ENCODE assay signal across 1 cellular context in the genomic region with DNA sequence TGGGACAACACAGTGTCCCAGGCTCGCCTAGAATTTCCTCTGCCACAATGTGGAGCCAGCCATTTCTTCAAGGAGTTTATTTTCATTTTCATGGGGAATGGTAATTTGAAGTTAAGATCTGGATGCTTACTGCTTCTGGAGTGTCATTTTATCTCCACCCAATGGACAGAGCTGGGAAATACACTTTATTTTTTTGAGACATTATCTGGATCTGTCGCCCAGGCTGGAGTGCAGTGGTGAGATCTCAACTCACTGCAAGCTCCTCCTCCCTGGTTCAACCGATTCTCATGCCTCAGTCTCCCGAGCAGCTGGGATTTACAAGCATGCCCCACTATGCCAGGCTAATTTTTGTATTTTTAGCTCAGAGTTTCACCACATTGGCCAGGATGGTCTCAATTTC.
TF ChIP-seq lines count a peak whose summit lies in the region.

No MANE protein-coding gene starts in this region.

TF ChIP-seq in K562, 482 proteins besides CTCF, POLR2A, EP300 and RAD21:
- TF ChIP-seq, protein P1, sequence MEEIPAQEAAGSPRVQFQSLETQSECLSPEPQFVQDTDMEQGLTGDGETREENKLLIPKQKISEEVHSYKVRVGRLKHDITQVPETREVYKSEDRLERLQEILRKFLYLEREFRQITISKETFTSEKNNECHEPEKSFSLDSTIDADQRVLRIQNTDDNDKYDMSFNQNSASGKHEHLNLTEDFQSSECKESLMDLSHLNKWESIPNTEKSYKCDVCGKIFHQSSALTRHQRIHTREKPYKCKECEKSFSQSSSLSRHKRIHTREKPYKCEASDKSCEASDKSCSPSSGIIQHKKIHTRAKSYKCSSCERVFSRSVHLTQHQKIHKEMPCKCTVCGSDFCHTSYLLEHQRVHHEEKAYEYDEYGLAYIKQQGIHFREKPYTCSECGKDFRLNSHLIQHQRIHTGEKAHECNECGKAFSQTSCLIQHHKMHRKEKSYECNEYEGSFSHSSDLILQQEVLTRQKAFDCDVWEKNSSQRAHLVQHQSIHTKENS (CRISPR knock-in tag; IDR thresholded peaks at IDR 0.05): no peak
- TF ChIP-seq ZKSCAN3 (CRISPR knock-in tag; IDR thresholded peaks at IDR 0.05) (no peak), BCLAF1 (IDR thresholded peaks at IDR 0.05; ENCODE audit: borderline replicate concordance in 1 of 2, control insufficient read depth in 1 of 2, low read depth in 2 of 2, low read length in 1 of 2) (no peak), ELF4 (CRISPR knock-in tag; IDR thresholded peaks at IDR 0.05) (no peak), GATA2 (CRISPR knock-in tag; IDR thresholded peaks at IDR 0.05) (0 out of 2 replicates have a peak, but pooled peaks have one; percentile 24), RNF2 (IDR thresholded peaks at IDR 0.05) (no peak), SMC3 (conservative IDR thresholded peaks at IDR 0.05; ENCODE audit: insufficient read depth, low read depth, low read length) (0 out of 2 replicates have a peak, but pooled peaks have one; percentile 36), ZNF143 (CRISPR knock-in tag; IDR thresholded peaks at IDR 0.05) (no peak), ID3 (CRISPR knock-in tag; IDR thresholded peaks at IDR 0.05) (no peak), ID3 (tag; IDR thresholded peaks at IDR 0.05) (no peak), CHD1 (IDR thresholded peaks at IDR 0.05; ENCODE audit: low read length) (no peak)
- TF ChIP-seq, protein P2, sequence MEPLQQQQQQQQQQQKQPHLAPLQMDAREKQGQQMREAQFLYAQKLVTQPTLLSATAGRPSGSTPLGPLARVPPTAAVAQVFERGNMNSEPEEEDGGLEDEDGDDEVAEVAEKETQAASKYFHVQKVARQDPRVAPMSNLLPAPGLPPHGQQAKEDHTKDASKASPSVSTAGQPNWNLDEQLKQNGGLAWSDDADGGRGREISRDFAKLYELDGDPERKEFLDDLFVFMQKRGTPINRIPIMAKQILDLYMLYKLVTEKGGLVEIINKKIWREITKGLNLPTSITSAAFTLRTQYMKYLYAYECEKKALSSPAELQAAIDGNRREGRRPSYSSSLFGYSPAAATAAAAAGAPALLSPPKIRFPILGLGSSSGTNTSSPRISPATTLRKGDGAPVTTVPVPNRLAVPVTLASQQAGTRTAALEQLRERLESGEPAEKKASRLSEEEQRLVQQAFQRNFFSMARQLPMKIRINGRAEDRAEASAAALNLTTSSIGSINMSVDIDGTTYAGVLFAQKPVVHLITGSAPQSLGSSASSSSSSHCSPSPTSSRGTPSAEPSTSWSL (CRISPR knock-in tag; IDR thresholded peaks at IDR 0.05; ENCODE audit: borderline replicate concordance): no peak
- TF ChIP-seq, protein P3, sequence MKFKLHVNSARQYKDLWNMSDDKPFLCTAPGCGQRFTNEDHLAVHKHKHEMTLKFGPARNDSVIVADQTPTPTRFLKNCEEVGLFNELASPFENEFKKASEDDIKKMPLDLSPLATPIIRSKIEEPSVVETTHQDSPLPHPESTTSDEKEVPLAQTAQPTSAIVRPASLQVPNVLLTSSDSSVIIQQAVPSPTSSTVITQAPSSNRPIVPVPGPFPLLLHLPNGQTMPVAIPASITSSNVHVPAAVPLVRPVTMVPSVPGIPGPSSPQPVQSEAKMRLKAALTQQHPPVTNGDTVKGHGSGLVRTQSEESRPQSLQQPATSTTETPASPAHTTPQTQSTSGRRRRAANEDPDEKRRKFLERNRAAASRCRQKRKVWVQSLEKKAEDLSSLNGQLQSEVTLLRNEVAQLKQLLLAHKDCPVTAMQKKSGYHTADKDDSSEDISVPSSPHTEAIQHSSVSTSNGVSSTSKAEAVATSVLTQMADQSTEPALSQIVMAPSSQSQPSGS (CRISPR knock-in tag; IDR thresholded peaks at IDR 0.05): no peak
- TF ChIP-seq, protein P4, sequence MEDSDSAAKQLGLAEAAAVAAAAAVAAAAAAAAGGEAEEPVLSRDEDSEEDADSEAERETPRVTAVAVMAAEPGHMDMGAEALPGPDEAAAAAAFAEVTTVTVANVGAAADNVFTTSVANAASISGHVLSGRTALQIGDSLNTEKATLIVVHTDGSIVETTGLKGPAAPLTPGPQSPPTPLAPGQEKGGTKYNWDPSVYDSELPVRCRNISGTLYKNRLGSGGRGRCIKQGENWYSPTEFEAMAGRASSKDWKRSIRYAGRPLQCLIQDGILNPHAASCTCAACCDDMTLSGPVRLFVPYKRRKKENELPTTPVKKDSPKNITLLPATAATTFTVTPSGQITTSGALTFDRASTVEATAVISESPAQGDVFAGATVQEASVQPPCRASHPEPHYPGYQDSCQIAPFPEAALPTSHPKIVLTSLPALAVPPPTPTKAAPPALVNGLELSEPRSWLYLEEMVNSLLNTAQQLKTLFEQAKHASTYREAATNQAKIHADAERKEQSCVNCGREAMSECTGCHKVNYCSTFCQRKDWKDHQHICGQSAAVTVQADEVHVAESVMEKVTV (CRISPR knock-in tag; IDR thresholded peaks at IDR 0.05): peak; percentile 73
